Comparison of ENCODE assay signal across 20 cellular contexts in the genomic region with DNA sequence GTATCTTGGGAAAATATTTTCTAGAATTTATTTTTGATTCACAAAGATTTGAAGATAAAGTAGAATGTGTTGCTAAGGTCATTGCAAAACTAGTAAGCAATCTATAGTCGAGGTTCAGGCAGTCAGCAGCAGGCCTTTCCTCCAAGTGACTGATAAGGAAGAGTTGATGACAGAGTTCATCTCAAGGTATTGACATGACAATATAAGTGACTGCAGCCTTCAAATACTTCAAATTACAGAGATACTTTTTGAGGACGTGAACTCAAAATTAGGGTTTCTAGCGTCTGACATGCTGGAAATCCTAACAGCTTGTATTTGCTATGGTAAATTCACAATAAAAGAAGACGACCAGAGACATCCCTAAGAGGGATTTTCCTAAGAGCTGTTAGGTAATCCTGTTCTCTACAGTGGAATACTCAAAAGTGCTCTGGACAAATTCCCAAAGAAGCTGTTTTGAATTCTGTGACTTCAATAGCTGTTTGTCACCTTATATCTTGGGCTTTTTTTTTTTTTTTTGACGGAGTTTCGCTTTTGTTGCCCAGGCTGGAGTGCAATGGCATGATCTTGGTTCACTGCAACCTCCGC.
"Had no signal": no experiment of that assay in that cellular context is flagged by ENCODE, and none has a peak within 500 bp of the region (broad histone marks: within the 10 kb centered on the region; RNA-seq: fewer than 3 reads in every experiment).

No MANE protein-coding gene starts in this region.

- H3K4me3 ChIP-seq: cardiac muscle cell, colonic mucosa, mucosa of descending colon, pancreas, transverse colon had no signal

- H3K4me1 ChIP-seq: colonic mucosa had no signal

- H3K36me3 ChIP-seq: cardiac muscle cell, colonic mucosa, pancreas, transverse colon had no signal

- H3K36me3 Mint-ChIP-seq: activated naive CD8-positive, alpha-beta T cell treated with anti-CD3 and anti-CD28 coated beads, Interleukin-2, amount 10 ng/mL, durations not matched to agents 7 days and 5 days; stimulated activated memory B cell treated with anti-CD40 and anti-IgM and Interleukin-4, amounts not matched to agents 10 μg/mL and 1 μg/mL and 100 μg/mL, for 72 hours; T-cell had no signal

- H3K9ac ChIP-seq: SK-N-SH had no signal

- H3K27ac Mint-ChIP-seq: activated naive CD8-positive, alpha-beta T cell treated with anti-CD3 and anti-CD28 coated beads, Interleukin-2, amount 10 ng/mL, durations not matched to agents 7 days and 5 days; immature natural killer cell; naive thymus-derived CD4-positive, alpha-beta T cell; stimulated activated memory B cell treated with anti-CD40 and anti-IgM and Interleukin-4, amounts not matched to agents 10 μg/mL and 1 μg/mL and 100 μg/mL, for 72 hours; T-cell had no signal

- H3K9me3 ChIP-seq: colonic mucosa, esophagus muscularis mucosa, mucosa of descending colon, pancreas, SK-N-SH, transverse colon had no signal

- H3K9me2 ChIP-seq: SK-N-SH had no signal

- H3K4me1 Mint-ChIP-seq: stimulated activated memory B cell treated with anti-CD40 and anti-IgM and Interleukin-4, amounts not matched to agents 10 μg/mL and 1 μg/mL and 100 μg/mL, for 72 hours had no signal

- H3K27me3 ChIP-seq: cardiac muscle cell, colonic mucosa, esophagus muscularis mucosa, pancreas had no signal

- DNase-seq: activated CD4-positive, alpha-beta T cell treated with anti-CD3 and anti-CD28 coated beads, Interleukin-2, amount 50 U/mL, for 1 hour; activated CD8-positive, alpha-beta memory T cell treated with anti-CD3 and anti-CD28 coated beads for 24 hours; activated naive CD4-positive, alpha-beta T cell; activated naive CD8-positive, alpha-beta T cell treated with anti-CD3 and anti-CD28 coated beads, Interleukin-2, amount 10 ng/mL, durations not matched to agents 7 days and 5 days; anterior cingulate cortex; colonic mucosa; effector CD4-positive, alpha-beta T cell; immature natural killer cell; mucosa of descending colon; naive thymus-derived CD4-positive, alpha-beta T cell; pancreas; SK-N-SH; stimulated activated CD4-positive, alpha-beta T cell treated with anti-CD3 and anti-CD28 coated beads, Interleukin-2, amount 100 ng/mL, for 48 hours; T-cell; T-helper 9 cell; transverse colon had no signal

- H3K4me2 ChIP-seq: SK-N-SH had no signal

- H3K4me3 Mint-ChIP-seq: activated naive CD8-positive, alpha-beta T cell treated with anti-CD3 and anti-CD28 coated beads, Interleukin-2, amount 10 ng/mL, durations not matched to agents 7 days and 5 days; naive thymus-derived CD4-positive, alpha-beta T cell; stimulated activated memory B cell treated with anti-CD40 and anti-IgM and Interleukin-4, amounts not matched to agents 10 μg/mL and 1 μg/mL and 100 μg/mL, for 72 hours; T-cell had no signal

- H3K9me3 Mint-ChIP-seq: activated naive CD8-positive, alpha-beta T cell treated with anti-CD3 and anti-CD28 coated beads, Interleukin-2, amount 10 ng/mL, durations not matched to agents 7 days and 5 days; naive thymus-derived CD4-positive, alpha-beta T cell; stimulated activated memory B cell treated with anti-CD40 and anti-IgM and Interleukin-4, amounts not matched to agents 10 μg/mL and 1 μg/mL and 100 μg/mL, for 72 hours; T-cell had no signal

- H3K27me3 Mint-ChIP-seq: activated naive CD8-positive, alpha-beta T cell treated with anti-CD3 and anti-CD28 coated beads, Interleukin-2, amount 10 ng/mL, durations not matched to agents 7 days and 5 days had no signal

- ATAC-seq: activated CD4-positive, CD25-positive, alpha-beta regulatory T cell treated with anti-CD3 and anti-CD28 coated beads, Interleukin-2, amount 50 U/mL, for 24 hours; mucosa of descending colon; naive thymus-derived CD4-positive, alpha-beta T cell; pancreas; stimulated activated memory B cell treated with anti-CD40 and anti-IgM and Interleukin-4, amounts not matched to agents 10 μg/mL and 1 μg/mL and 100 μg/mL, for 72 hours; T-cell had no signal

- H3K27ac ChIP-seq: cardiac muscle cell, colonic mucosa, esophagus muscularis mucosa, pancreas, transverse colon had no signal
